Comparison of ENCODE assay signal across 16 cellular contexts in the genomic region with DNA sequence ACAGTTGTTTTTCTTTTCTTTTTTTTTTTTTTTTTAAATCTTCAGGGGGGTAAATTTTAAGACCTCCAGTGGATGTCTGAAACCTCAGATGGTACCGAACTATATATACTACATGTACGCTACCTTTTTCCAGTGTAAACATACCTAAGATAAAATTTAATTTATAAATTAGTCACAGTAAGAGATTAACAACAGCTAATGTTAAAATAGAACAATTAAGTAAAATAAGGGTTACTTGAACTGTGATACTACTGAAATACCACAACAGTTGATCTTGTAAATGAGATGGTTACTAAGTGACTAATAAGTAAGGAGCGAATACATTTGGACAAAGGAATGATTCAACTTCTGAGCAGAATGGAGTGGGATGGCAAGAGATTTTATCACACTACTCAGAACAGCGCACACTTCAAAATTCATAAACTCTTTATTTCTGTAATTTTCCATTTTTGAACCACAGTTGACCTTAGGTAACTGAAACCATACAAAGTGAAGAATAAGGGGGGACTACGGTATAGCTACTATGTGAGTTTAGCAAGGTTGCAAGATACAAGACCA.
DNase-seq lines count a peak whose midpoint lies in the region; ATAC-seq, FAIRE-seq and TF ChIP-seq lines count a peak whose summit lies in the region.
"Had no signal": no experiment of that assay in that cellular context is flagged by ENCODE, and none has a peak within 500 bp of the region (broad histone marks: within the 10 kb centered on the region; RNA-seq: fewer than 3 reads in every experiment).

No MANE protein-coding gene starts in this region.

- dilution Hi-C loops in endothelial cell of umbilical vein (cut with MboI; ENCODE audit: extremely low pct_ligation_motif_present, low sequenced_read_pairs), result no loop called here

- no TSS peak for BruUV-seq in PC-3 (replicated peaks; lab: Mats Ljungman, UMichigan)
- BruUV-seq in endothelial cell of umbilical vein (replicated peaks; lab: Mats Ljungman, UMichigan), result no TSS peak

- H2AFZ ChIP-seq in PC-3 (ENCODE audit: low read length), result 0 out of 2 replicates have a peak overlapping the region, but pooled peaks have one; percentile 8
- no peak overlapping the region for H2AFZ ChIP-seq in endothelial cell of umbilical vein (ENCODE audit: low read depth, low read length)

- H3K4me1 ChIP-seq in PC-3 (ENCODE audit: insufficient read depth, low read length) (peaks cover 20% of the 10 kb centered on the region), endothelial cell of umbilical vein (ENCODE audit: control insufficient read depth, extremely low read depth, insufficient read depth, low read length) (no peaks in the 10 kb centered on the region), spleen (no peaks in the 10 kb centered on the region)
- H3K4me1 ChIP-seq: prostate gland had no signal

- CTCF ChIA-PET in PC-3 (lab: Charles Lee) (interaction anchor here (0.9 kb wide), 1 partner anchor 46 kb away, joined by 13 read pairs; no protein-coding TSS in a partner anchor), endothelial cell of umbilical vein (lab: Charles Lee) (interaction anchor here (0.7 to 1.9 kb wide), 6 partner anchors 12 to 874 kb away, joined by 3 to 8 read pairs (median 5); no protein-coding TSS in a partner anchor)

- no peaks in the 10 kb centered on the region for H3K9me2 ChIP-seq in PC-3 (replicated peaks; ENCODE audit: low read length)

- H3K9ac ChIP-seq in PC-3 (ENCODE audit: low read length) (no peak overlapping the region), endothelial cell of umbilical vein (replicated peaks; ENCODE audit: extremely low read depth, insufficient read depth, low read length) (no peak overlapping the region)

- H3K9me1 ChIP-seq in endothelial cell of umbilical vein (replicated peaks; ENCODE audit: control insufficient read depth, extremely low read depth, insufficient read depth, low read length), result no peaks in the 10 kb centered on the region

- H3K27ac ChIP-seq in PC-3 (ENCODE audit: low read length) (peak overlapping the region; percentile 51), endothelial cell of umbilical vein (ENCODE audit: insufficient read depth, low read depth, low read length) (no peak overlapping the region), spleen (no peak overlapping the region)
- H3K27ac ChIP-seq: prostate gland had no signal

- peak; percentile 64 for DNase-seq in COLO829 (ENCODE audit: low spot score)
- peak; percentile 86 for DNase-seq in PC-3
- peak; percentile 8 for DNase-seq in endothelial cell of umbilical vein (ENCODE audit: low read depth, low spot score)
- DNase-seq in myocyte (ENCODE audit: low read depth), result peak; percentile 62
- DNase-seq in DMS79 treated with DMSO at 0.1 percent for 48 hours (lab: John Stamatoyannopoulos, UW), result no peak
- DNase-seq in NCI-H345 treated with DMSO at 0.1 percent for 48 hours (lab: John Stamatoyannopoulos, UW; ENCODE audit: unreplicated experiment), result no peak
- DNase-seq in spleen, result no peak
- DNase-seq: C1 segment of cervical spinal cord; GDM1; NCI-H1930; NCI-H748 treated with DMSO at 0.1 percent for 48 hours; stimulated activated CD4-positive, alpha-beta T cell treated with anti-CD3 and anti-CD28 coated beads, Interleukin-4, amount 100 ng/mL, for 24 hours had no signal

- intact Hi-C loops in PC-3 (cut with micrococcal nuclease), result loop anchor here (1.0 kb wide), 1 partner anchor 19 kb away; no protein-coding TSS in a partner anchor
- intact Hi-C loops in endothelial cell of umbilical vein (cut with micrococcal nuclease), result loop anchor here (2.0 kb wide), 1 partner anchor 14 kb away; no protein-coding TSS in a partner anchor
- intact Hi-C loops in spleen (cut with DNase I; ENCODE audit: low total_unique reads), result no loop called here

- TF ChIP-seq POLR2A in endothelial cell of umbilical vein (IDR thresholded peaks at IDR 0.05; ENCODE audit: low read depth, low read length) (no peak), spleen (IDR thresholded peaks at IDR 0.05) (no peak)

- peak; percentile 100 for ATAC-seq in PC-3
- no peak for ATAC-seq in HG02870 (IDR thresholded peaks at IDR 0.05; ENCODE audit: unreplicated experiment)
- ATAC-seq: stimulated activated memory B cell treated with anti-CD40 and anti-IgM and Interleukin-4, amounts not matched to agents 10 μg/mL and 1 μg/mL and 100 μg/mL, for 72 hours had no signal

- no peak for FAIRE-seq in endothelial cell of umbilical vein (lab: Jason Lieb, UNC)
- FAIRE-seq: H1 had no signal

- 89 to 97% (median 94%) methylated on average over 5 of the region's 5 CpGs for WGBS in spleen, 5 donors

- POLR2A ChIA-PET in PC-3 (lab: Charles Lee; ENCODE audit: unreplicated experiment), result interaction anchor here (0.5 to 0.7 kb wide), 7 partner anchors 40 to 739 kb away, joined by 3 to 16 read pairs (median 5); no protein-coding TSS in a partner anchor
- POLR2A ChIA-PET in endothelial cell of umbilical vein (lab: Charles Lee), result interaction anchor here (0.7 kb wide), 2 partner anchors 407 to 1171 kb away, joined by 3 to 5 read pairs; no protein-coding TSS in a partner anchor

- H3K4me2 ChIP-seq in PC-3 (ENCODE audit: low read length), result peak overlapping the region; percentile 57
- H3K4me2 ChIP-seq in endothelial cell of umbilical vein (ENCODE audit: insufficient read depth, low read length), result no peak overlapping the region

- H3K9me3 ChIP-seq in PC-3 (ENCODE audit: low read length) (no peaks in the 10 kb centered on the region), endothelial cell of umbilical vein (replicated peaks; ENCODE audit: control insufficient read depth, insufficient read depth, low read length) (no peaks in the 10 kb centered on the region), spleen (peaks cover 0 to 11% (median 3%) of the 10 kb centered on the region in 8 donors)
- H3K9me3 ChIP-seq: prostate gland had no signal

- H3K4me3 ChIP-seq in PC-3 (ENCODE audit: low read length), result no peak overlapping the region
- H3K4me3 ChIP-seq in endothelial cell of umbilical vein (replicated peaks in 1 of 3; ENCODE audit: insufficient read depth in 1 of 3, low read depth in 1 of 3, low read length in 3 of 3), result no peak overlapping the region
- H3K4me3 ChIP-seq in spleen, result no peak overlapping the region
- H3K4me3 ChIP-seq: prostate gland had no signal

- no peaks in the 10 kb centered on the region for H4K20me1 ChIP-seq in PC-3 (ENCODE audit: low read length)
- H4K20me1 ChIP-seq in endothelial cell of umbilical vein (replicated peaks; ENCODE audit: control insufficient read depth, extremely low read depth, insufficient read depth, low read length), result no peaks in the 10 kb centered on the region

- H3K27me3 ChIP-seq in PC-3 (ENCODE audit: low read length) (no peaks in the 10 kb centered on the region), endothelial cell of umbilical vein (ENCODE audit: control insufficient read depth in 2 of 2, insufficient read depth in 2 of 2, low read length in 2 of 2) (peaks cover 0 to 5% of the 10 kb centered on the region in 2 experiments), spleen (replicated peaks in 1 of 7) (no peaks in the 10 kb centered on the region)

- no peaks in the 10 kb centered on the region for H3K79me2 ChIP-seq in PC-3 (ENCODE audit: low read length)
- H3K79me2 ChIP-seq in endothelial cell of umbilical vein (ENCODE audit: control insufficient read depth, insufficient read depth, low read length), result no peaks in the 10 kb centered on the region

- TF ChIP-seq CTCF in PC-3 (conservative IDR thresholded peaks at IDR 0.05; ENCODE audit: low read depth, low read length), result no peak
- no peak for TF ChIP-seq CTCF in endothelial cell of umbilical vein (IDR thresholded peaks at IDR 0.05; ENCODE audit: extremely low read depth in 1 of 2, insufficient read depth in 1 of 2, low read depth in 1 of 2, low read length in 2 of 2)
- no peak for TF ChIP-seq CTCF in spleen (IDR thresholded peaks at IDR 0.05 in 8 of 11, conservative IDR thresholded peaks at IDR 0.05 in 3 of 11)

- H3K36me3 ChIP-seq in PC-3 (ENCODE audit: low read depth, low read length) (no peaks in the 10 kb centered on the region), endothelial cell of umbilical vein (ENCODE audit: control insufficient read depth in 2 of 2, extremely low read depth in 1 of 2, insufficient read depth in 2 of 2, low read length in 2 of 2) (no peaks in the 10 kb centered on the region), spleen (no peaks in the 10 kb centered on the region)
- H3K36me3 ChIP-seq: prostate gland had no signal

- no peaks in the 10 kb centered on the region for H3F3A ChIP-seq in PC-3 (ENCODE audit: low read length, unreplicated experiment)

TF ChIP-seq in endothelial cell of umbilical vein, 7 proteins besides CTCF, POLR2A, EP300 and RAD21:
- TF ChIP-seq POLR2AphosphoS5 (IDR thresholded peaks at IDR 0.05; ENCODE audit: insufficient read depth, low read depth, low read length) (no peak), GATA2 (IDR thresholded peaks at IDR 0.05; ENCODE audit: insufficient read depth, insufficient read length, low read depth, low read length) (peak; percentile 45)

Comparison
In these comparisons a context has a peak if more than half of its experiments do, and no peak if none do; other contexts are left out.
1. DNase-seq: peak in COLO829 (single experiment), PC-3 (single experiment), endothelial cell of umbilical vein (single experiment) and myocyte (single experiment); none in DMS79 treated with DMSO at 0.1 percent for 48 hours (single experiment), NCI-H345 treated with DMSO at 0.1 percent for 48 hours (single experiment) and spleen (single experiment).